8 cellular contexts compared by ENCODE assay signal in genomic region chr5:16465544-16466432, GRCh38. TPM values are rescaled to one million over a fixed set of nuclear protein-coding genes. Genes with fewer than 3 reads are reported as not detected.
DNase-seq lines count a peak whose midpoint lies in the region; ATAC-seq and TF ChIP-seq lines count a peak whose summit lies in the region.

A gene with protein sequence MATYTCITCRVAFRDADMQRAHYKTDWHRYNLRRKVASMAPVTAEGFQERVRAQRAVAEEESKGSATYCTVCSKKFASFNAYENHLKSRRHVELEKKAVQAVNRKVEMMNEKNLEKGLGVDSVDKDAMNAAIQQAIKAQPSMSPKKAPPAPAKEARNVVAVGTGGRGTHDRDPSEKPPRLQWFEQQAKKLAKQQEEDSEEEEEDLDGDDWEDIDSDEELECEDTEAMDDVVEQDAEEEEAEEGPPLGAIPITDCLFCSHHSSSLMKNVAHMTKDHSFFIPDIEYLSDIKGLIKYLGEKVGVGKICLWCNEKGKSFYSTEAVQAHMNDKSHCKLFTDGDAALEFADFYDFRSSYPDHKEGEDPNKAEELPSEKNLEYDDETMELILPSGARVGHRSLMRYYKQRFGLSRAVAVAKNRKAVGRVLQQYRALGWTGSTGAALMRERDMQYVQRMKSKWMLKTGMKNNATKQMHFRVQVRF (minus strand): TSS chr5:16465800. CDS start chr5:16465665, 135 bp downstream.

- peak within 1 kb of the TSS; percentile 79 to 98 for H3K4me3 ChIP-seq in mucosa of rectum (ENCODE audit: low read length in 2 of 2)

- H3K9me3 ChIP-seq in mucosa of rectum (ENCODE audit: control insufficient read depth in 2 of 2, low read length in 2 of 2): no peaks in the 10 kb centered on the region

- peak within 1 kb of the TSS; percentile 87 to 88 for H3K27ac ChIP-seq in mucosa of rectum (ENCODE audit: low read depth in 2 of 2, low read length in 2 of 2)

- H3K9me3 Mint-ChIP-seq in activated T-cell treated with anti-CD3 and anti-CD28 coated beads, Interleukin-2, amount 50 U/mL, for 24 hours: no peaks in the 10 kb centered on the region

- peak; percentile 86 for ATAC-seq in GM21737 (IDR thresholded peaks at IDR 0.05; ENCODE audit: unreplicated experiment)

- peak within 1 kb of the TSS; percentile 97 for H3K4me3 Mint-ChIP-seq in activated T-cell treated with anti-CD3 and anti-CD28 coated beads, Interleukin-2, amount 50 U/mL, for 24 hours

- peak; percentile 96 for TF ChIP-seq POLR2A in erythroblast (IDR thresholded peaks at IDR 0.05; ENCODE audit: low read length)

- peaks cover 20 to 27% of the 10 kb centered on the region in 2 donors for H3K36me3 ChIP-seq in mucosa of rectum (ENCODE audit: control insufficient read depth in 2 of 2, insufficient read depth in 2 of 2, low read length in 2 of 2)

- peaks cover 40 to 42% of the 10 kb centered on the region in 2 donors for H3K4me1 ChIP-seq in mucosa of rectum (ENCODE audit: control insufficient read depth in 2 of 2, insufficient read depth in 2 of 2, low read length in 2 of 2)

- no peaks in the 10 kb centered on the region for H3K27me3 ChIP-seq in mucosa of rectum (ENCODE audit: control insufficient read depth in 2 of 2, insufficient read depth in 2 of 2, low read length in 2 of 2)

- peak within 1 kb of the TSS; percentile 89 to 95 for H3K9ac ChIP-seq in mucosa of rectum (ENCODE audit: low read depth in 1 of 2, low read length in 2 of 2)

- DNase-seq in DMS53 treated with DMSO at 0.1 percent for 48 hours (lab: John Stamatoyannopoulos, UW; ENCODE audit: unreplicated experiment) (peak; percentile 93), KG1 (lab: John Stamatoyannopoulos, UW) (peak; percentile 89), erythroblast (lab: John Stamatoyannopoulos, UW) (peak; percentile 93)
- peak; percentile 91 for DNase-seq in activated T-cell treated with anti-CD3 and anti-CD28 coated beads, Interleukin-2, amount 50 U/mL, for 24 hours
- DNase-seq in stimulated activated CD8-positive, alpha-beta memory T cell treated with anti-CD3 and anti-CD28 coated beads, Interleukin-4, amount 100 ng/mL, for 48 hours: peak; percentile 91

- H3K36me3 Mint-ChIP-seq in activated T-cell treated with anti-CD3 and anti-CD28 coated beads, Interleukin-2, amount 50 U/mL, for 24 hours (ENCODE audit: low read depth): peaks cover 70% of the 10 kb centered on the region

- H3K27me3 Mint-ChIP-seq in activated T-cell treated with anti-CD3 and anti-CD28 coated beads, Interleukin-2, amount 50 U/mL, for 24 hours: no peaks in the 10 kb centered on the region

- peak within 1 kb of the TSS; percentile 94 for H3K27ac Mint-ChIP-seq in activated T-cell treated with anti-CD3 and anti-CD28 coated beads, Interleukin-2, amount 50 U/mL, for 24 hours

- H3K4me1 Mint-ChIP-seq in activated T-cell treated with anti-CD3 and anti-CD28 coated beads, Interleukin-2, amount 50 U/mL, for 24 hours (ENCODE audit: low read depth): peaks cover 79% of the 10 kb centered on the region

TF ChIP-seq in PFSK-1, 5 proteins besides CTCF, POLR2A, EP300 and RAD21:
- TF ChIP-seq TAF1 (IDR thresholded peaks at IDR 0.05; ENCODE audit: borderline replicate concordance, insufficient read depth, low read length) (peak; percentile 89; the same call in 1 of the 2 replicates), REST (IDR thresholded peaks at IDR 0.05; ENCODE audit: insufficient read depth in 1 of 2, low read depth in 2 of 2, low read length in 2 of 2) (no peak), FOXP2 (optimal IDR thresholded peaks at IDR 0.05; ENCODE audit: borderline replicate concordance, extremely low read depth, extremely low read length, insufficient read depth) (peak; percentile 74), SIN3A (IDR thresholded peaks at IDR 0.05; ENCODE audit: borderline replicate concordance, insufficient read depth, low read length) (peak; percentile 66; the same call in 1 of the 2 replicates), POLR2AphosphoS5 (IDR thresholded peaks at IDR 0.05; ENCODE audit: low read depth, low read length) (peak; percentile 97)

RNA-seq across cellular contexts. Expression of the gene that starts here (rescaled TPM):
- polyA plus RNA-seq in PFSK-1 (2012; ENCODE audit: insufficient read length, low read depth): 60.7 TPM

Comparison
In these comparisons a context has a peak if more than half of its experiments do, and no peak if none do; other contexts are left out.
1. Peak in every context shown above with its lines: DNase-seq, ATAC-seq, H3K4me3 ChIP-seq and H3K27ac ChIP-seq.